Comparison of ENCODE assay signal across 24 cellular contexts in the genomic region with DNA sequence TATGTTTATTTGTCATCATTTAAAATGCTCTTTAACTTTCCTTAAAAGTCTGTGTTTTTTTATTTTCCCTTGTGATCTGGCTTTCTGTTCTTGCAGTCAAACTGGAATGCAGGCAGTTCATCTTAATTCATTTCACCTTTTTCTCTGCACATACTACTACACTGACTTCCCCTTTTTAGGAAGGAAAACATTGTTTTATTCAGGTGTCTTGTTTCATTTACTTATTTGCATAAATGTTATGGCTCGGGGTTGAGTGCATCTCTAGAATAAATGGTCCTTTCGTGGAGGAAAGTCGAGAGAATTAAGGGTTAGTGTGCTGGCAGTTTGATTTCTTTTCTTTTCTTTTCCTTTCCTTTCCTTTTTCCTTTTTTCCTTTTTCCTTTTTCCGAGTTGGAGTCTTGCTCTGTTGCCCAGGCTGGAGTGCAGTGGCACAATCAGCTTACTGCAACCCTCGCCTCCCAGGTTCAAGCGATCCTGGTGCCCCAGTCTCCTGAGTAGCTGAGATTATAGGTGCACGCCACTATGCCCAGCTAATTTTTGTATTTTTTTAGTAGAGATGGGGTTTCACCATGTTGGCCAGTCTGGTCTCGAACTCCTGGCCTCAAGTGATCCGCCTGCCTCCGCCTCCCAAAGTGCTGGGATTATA.
"Had no signal": no experiment of that assay in that cellular context is flagged by ENCODE, and none has a peak within 500 bp of the region (broad histone marks: within the 10 kb centered on the region; RNA-seq: fewer than 3 reads in every experiment).

No MANE protein-coding gene starts in this region.

- DNase-seq: activated CD4-positive, alpha-beta T cell treated with anti-CD3 and anti-CD28 coated beads for 1 hour; activated CD4-positive, alpha-beta T cell treated with anti-CD3 and anti-CD28 coated beads, Interleukin-2, amount 10 ng/mL, durations not matched to agents 24 days and 14 days; activated CD4-positive, alpha-beta T cell treated with anti-CD3 and anti-CD28 coated beads, Interleukin-2, amount 50 U/mL, for 48 hours; activated CD8-positive, alpha-beta memory T cell treated with anti-CD3 and anti-CD28 coated beads, Interleukin-2, amount 10 ng/mL, durations not matched to agents 7 days and 5 days; activated effector memory CD4-positive, alpha-beta T cell treated with anti-CD3 and anti-CD28 coated beads, Interleukin-2, amount 50 U/mL, for 16 hours; activated naive CD4-positive, alpha-beta T cell treated with Interleukin-2 at 50 U/mL for 16 hours; activated naive CD8-positive, alpha-beta T cell treated with anti-CD3 and anti-CD28 coated beads, Interleukin-2, amount 50 U/mL, for 24 hours; activated T-cell treated with anti-CD3 and anti-CD28 coated beads, Interleukin-2, amount 50 U/mL, for 4 hours; amniotic stem cell; body of pancreas; MM.1S; NCI-H1105; NCI-H1436; NCI-H1694 treated with DMSO at 0.1 percent for 48 hours; NCI-H2029 treated with DMSO at 0.1 percent for 48 hours; NCI-H510A treated with DMSO at 0.1 percent for 48 hours; NCI-H82; OCI-M1; RPMI8226; SK-N-SH had no signal

- H3K4me3 Mint-ChIP-seq: activated CD4-positive, alpha-beta T cell treated with anti-CD3 and anti-CD28 coated beads, Interleukin-2, amount 10 ng/mL, durations not matched to agents 24 days and 14 days; activated CD8-positive, alpha-beta memory T cell treated with anti-CD3 and anti-CD28 coated beads, Interleukin-2, amount 10 ng/mL, durations not matched to agents 7 days and 5 days; activated naive CD8-positive, alpha-beta T cell treated with anti-CD3 and anti-CD28 coated beads, Interleukin-2, amount 50 U/mL, for 24 hours; activated T-cell treated with anti-CD3 and anti-CD28 coated beads, Interleukin-2, amount 50 U/mL, for 4 hours; central memory CD8-positive, alpha-beta T cell had no signal

- ATAC-seq: activated CD8-positive, alpha-beta memory T cell treated with anti-CD3 and anti-CD28 coated beads, Interleukin-2, amount 10 ng/mL, durations not matched to agents 7 days and 5 days; activated naive CD4-positive, alpha-beta T cell treated with anti-CD3 and anti-CD28 coated beads, Interleukin-2, amount 50 U/mL, for 72 hours; activated naive CD8-positive, alpha-beta T cell treated with anti-CD3 and anti-CD28 coated beads, Interleukin-2, amount 50 U/mL, for 24 hours; activated T-cell treated with anti-CD3 and anti-CD28 coated beads, Interleukin-2, amount 50 U/mL, for 4 hours; body of pancreas; Panc1; Right ventricle myocardium inferior had no signal

- H3K4me1 Mint-ChIP-seq: activated CD4-positive, alpha-beta T cell treated with anti-CD3 and anti-CD28 coated beads, Interleukin-2, amount 10 ng/mL, durations not matched to agents 24 days and 14 days; activated CD8-positive, alpha-beta memory T cell treated with anti-CD3 and anti-CD28 coated beads, Interleukin-2, amount 10 ng/mL, durations not matched to agents 7 days and 5 days; activated naive CD8-positive, alpha-beta T cell treated with anti-CD3 and anti-CD28 coated beads, Interleukin-2, amount 50 U/mL, for 24 hours; central memory CD8-positive, alpha-beta T cell had no signal

- H3K9me3 Mint-ChIP-seq: activated CD4-positive, alpha-beta T cell treated with anti-CD3 and anti-CD28 coated beads, Interleukin-2, amount 10 ng/mL, durations not matched to agents 24 days and 14 days; activated naive CD4-positive, alpha-beta T cell treated with anti-CD3 and anti-CD28 coated beads, Interleukin-2, amount 50 U/mL, for 72 hours; activated naive CD8-positive, alpha-beta T cell treated with anti-CD3 and anti-CD28 coated beads, Interleukin-2, amount 50 U/mL, for 24 hours; activated T-cell treated with anti-CD3 and anti-CD28 coated beads, Interleukin-2, amount 50 U/mL, for 4 hours; central memory CD8-positive, alpha-beta T cell had no signal

- H3K27ac Mint-ChIP-seq: activated CD4-positive, alpha-beta T cell treated with anti-CD3 and anti-CD28 coated beads, Interleukin-2, amount 10 ng/mL, durations not matched to agents 24 days and 14 days; activated CD8-positive, alpha-beta memory T cell treated with anti-CD3 and anti-CD28 coated beads, Interleukin-2, amount 10 ng/mL, durations not matched to agents 7 days and 5 days; activated naive CD8-positive, alpha-beta T cell treated with anti-CD3 and anti-CD28 coated beads, Interleukin-2, amount 50 U/mL, for 24 hours had no signal

- H3K27me3 Mint-ChIP-seq: activated CD4-positive, alpha-beta T cell treated with anti-CD3 and anti-CD28 coated beads, Interleukin-2, amount 10 ng/mL, durations not matched to agents 24 days and 14 days; activated CD8-positive, alpha-beta memory T cell treated with anti-CD3 and anti-CD28 coated beads, Interleukin-2, amount 10 ng/mL, durations not matched to agents 7 days and 5 days; activated naive CD8-positive, alpha-beta T cell treated with anti-CD3 and anti-CD28 coated beads, Interleukin-2, amount 50 U/mL, for 24 hours; central memory CD8-positive, alpha-beta T cell had no signal
